ENCODE assay signal across 8 cellular contexts in genomic region chr5:148733601-148734438, GRCh38.
DNase-seq lines count a peak whose midpoint lies in the region; ATAC-seq and TF ChIP-seq lines count a peak whose summit lies in the region.

No MANE protein-coding gene starts in this region.

- peaks cover 13% of the 10 kb centered on the region for H3K27me3 Mint-ChIP-seq in activated naive CD4-positive, alpha-beta T cell treated with anti-CD3 and anti-CD28 coated beads, Interleukin-2, amount 10 ng/mL, durations not matched to agents 7 days and 5 days

- TF ChIP-seq CTCF in GM12864 (IDR thresholded peaks at IDR 0.05; ENCODE audit: low read depth, low read length, missing control alignments), result peak; percentile 70

- no peak overlapping the region for H3K27ac Mint-ChIP-seq in activated naive CD4-positive, alpha-beta T cell treated with anti-CD3 and anti-CD28 coated beads, Interleukin-2, amount 10 ng/mL, durations not matched to agents 7 days and 5 days

- peaks cover 2% of the 10 kb centered on the region for H3K4me1 Mint-ChIP-seq in activated naive CD4-positive, alpha-beta T cell treated with anti-CD3 and anti-CD28 coated beads, Interleukin-2, amount 10 ng/mL, durations not matched to agents 7 days and 5 days

- intact Hi-C loops in head of caudate nucleus (cut with DNase I) (loop anchor here (5.0 to 10.0 kb wide), 2 partner anchors 292 to 559 kb away; no protein-coding TSS in a partner anchor), posterior cingulate gyrus (cut with DNase I) (loop anchor here (1.0 to 5.0 kb wide), 2 partner anchors 380 to 533 kb away; no protein-coding TSS in a partner anchor)

- H3K4me3 Mint-ChIP-seq in activated naive CD4-positive, alpha-beta T cell treated with anti-CD3 and anti-CD28 coated beads, Interleukin-2, amount 10 ng/mL, durations not matched to agents 7 days and 5 days, result no peak overlapping the region

- peak; percentile 43 for DNase-seq in GM12864 (ENCODE audit: low read depth)
- DNase-seq in LHCN-M2 (ENCODE audit: low read depth), result peak; percentile 74
- DNase-seq in SK-MEL-5 (ENCODE audit: low read depth, low spot score), result peak; percentile 77
- DNase-seq in activated naive CD4-positive, alpha-beta T cell treated with anti-CD3 and anti-CD28 coated beads, Interleukin-2, amount 10 ng/mL, durations not matched to agents 7 days and 5 days, result peak; percentile 79
- DNase-seq in head of caudate nucleus, result peak; percentile 18 to 95 (median 83)
- DNase-seq in posterior cingulate gyrus, result peak in 8 of 10 donors; percentile 18 to 87 (median 78)
- peak; percentile 85 for DNase-seq in ureter (ENCODE audit: low spot score)

- in situ Hi-C loops in SK-MEL-5 (cut with HindIII; ENCODE audit: low pct_unique_long_range_greater_than_20kb, low sequenced_read_pairs), result no loop called here

- H3K4me3 ChIP-seq in GM12864 (ENCODE audit: low read depth, low read length), result no peak overlapping the region

- ATAC-seq in HG02884 (IDR thresholded peaks at IDR 0.05; ENCODE audit: unreplicated experiment), result no peak

- H3K36me3 Mint-ChIP-seq in activated naive CD4-positive, alpha-beta T cell treated with anti-CD3 and anti-CD28 coated beads, Interleukin-2, amount 10 ng/mL, durations not matched to agents 7 days and 5 days, result no peaks in the 10 kb centered on the region

- no peaks in the 10 kb centered on the region for H3K9me3 Mint-ChIP-seq in activated naive CD4-positive, alpha-beta T cell treated with anti-CD3 and anti-CD28 coated beads, Interleukin-2, amount 10 ng/mL, durations not matched to agents 7 days and 5 days

- CTCF ChIA-PET in activated naive CD4-positive, alpha-beta T cell treated with anti-CD3 and anti-CD28 coated beads, Interleukin-2, amount 10 ng/mL, durations not matched to agents 7 days and 5 days (lab: Charles Lee), result interaction anchor here (0.7 to 12.0 kb wide), 25 partner anchors 10 to 555 kb away, joined by 3 to 179 read pairs (median 4); no protein-coding TSS in a partner anchor
